1 cellular context compared by ENCODE assay signal in genomic region chr3:64741344-64741743, GRCh38.
TF ChIP-seq lines count a peak whose summit lies in the region.

No MANE protein-coding gene starts in this region.

TF ChIP-seq in WTC11, 78 proteins besides CTCF, POLR2A, EP300 and RAD21 (continued from another document):
- TF ChIP-seq ESRRA (CRISPR knock-in tag; IDR thresholded peaks at IDR 0.05; ENCODE audit: borderline replicate concordance) (no peak), SMAD3 (CRISPR knock-in tag; IDR thresholded peaks at IDR 0.05; ENCODE audit: borderline replicate concordance) (no peak), JAZF1 (CRISPR knock-in tag; IDR thresholded peaks at IDR 0.05) (no peak), ELF4 (CRISPR knock-in tag; IDR thresholded peaks at IDR 0.05; ENCODE audit: low read depth) (no peak)
- TF ChIP-seq, protein P1, sequence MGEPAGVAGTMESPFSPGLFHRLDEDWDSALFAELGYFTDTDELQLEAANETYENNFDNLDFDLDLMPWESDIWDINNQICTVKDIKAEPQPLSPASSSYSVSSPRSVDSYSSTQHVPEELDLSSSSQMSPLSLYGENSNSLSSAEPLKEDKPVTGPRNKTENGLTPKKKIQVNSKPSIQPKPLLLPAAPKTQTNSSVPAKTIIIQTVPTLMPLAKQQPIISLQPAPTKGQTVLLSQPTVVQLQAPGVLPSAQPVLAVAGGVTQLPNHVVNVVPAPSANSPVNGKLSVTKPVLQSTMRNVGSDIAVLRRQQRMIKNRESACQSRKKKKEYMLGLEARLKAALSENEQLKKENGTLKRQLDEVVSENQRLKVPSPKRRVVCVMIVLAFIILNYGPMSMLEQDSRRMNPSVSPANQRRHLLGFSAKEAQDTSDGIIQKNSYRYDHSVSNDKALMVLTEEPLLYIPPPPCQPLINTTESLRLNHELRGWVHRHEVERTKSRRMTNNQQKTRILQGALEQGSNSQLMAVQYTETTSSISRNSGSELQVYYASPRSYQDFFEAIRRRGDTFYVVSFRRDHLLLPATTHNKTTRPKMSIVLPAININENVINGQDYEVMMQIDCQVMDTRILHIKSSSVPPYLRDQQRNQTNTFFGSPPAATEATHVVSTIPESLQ (CRISPR knock-in tag; IDR thresholded peaks at IDR 0.05): no peak
